29 cellular contexts compared by ENCODE assay signal in genomic region chr19:13966684-13967128, GRCh38. TPM values are rescaled to one million over a fixed set of nuclear protein-coding genes. Genes with fewer than 3 reads are reported as not detected.
"Had no signal": no experiment of that assay in that cellular context is flagged by ENCODE, and none has a peak within 500 bp of the region (broad histone marks: within the 10 kb centered on the region; RNA-seq: fewer than 3 reads in every experiment).

No MANE protein-coding gene starts in this region.

- DNase-seq: activated B cell treated with CpG ODN at 0.5 μM for 24 hours; activated CD4-positive, alpha-beta memory T cell treated with anti-CD3 and anti-CD28 coated beads for 36 hours; activated CD4-positive, alpha-beta T cell treated with anti-CD3 and anti-CD28 coated beads for 48 hours; activated CD4-positive, alpha-beta T cell treated with anti-CD3 and anti-CD28 coated beads, Interleukin-2, amount 50 U/mL, for 1 hour; activated CD8-positive, alpha-beta memory T cell treated with anti-CD3 and anti-CD28 coated beads for 24 hours; activated effector memory CD4-positive, alpha-beta T cell treated with Interleukin-2 at 50 U/mL for 16 hours; activated gamma-delta T cell treated with Interleukin-2 at 50 U/mL for 16 hours; activated naive CD4-positive, alpha-beta T cell treated with anti-CD3 and anti-CD28 coated beads, Interleukin-2, amount 50 U/mL, for 16 hours; activated naive CD4-positive, alpha-beta T cell treated with Interleukin-2 at 50 U/mL for 16 hours; activated T-cell treated with anti-CD3 and anti-CD28 coated beads, Interleukin-2, amount 50 U/mL, for 4 hours; amniotic stem cell; anterior cingulate cortex; brain microvascular endothelial cell; dorsolateral prefrontal cortex; effector memory CD4-positive, alpha-beta T cell; erythroblast; foreskin keratinocyte; gastrocnemius medialis; glutamatergic neuron; T-helper 1 cell; T-helper 17 cell; T1000; WERI-Rb-1 had no signal

- FAIRE-seq: astrocyte, bronchial epithelial cell had no signal

- H3K9me3 ChIP-seq: esophagus muscularis mucosa, gastrocnemius medialis had no signal

- H3K4me1 ChIP-seq: foreskin keratinocyte, gastrocnemius medialis had no signal

- ATAC-seq: activated CD4-positive, CD25-positive, alpha-beta regulatory T cell treated with anti-CD3 and anti-CD28 coated beads, Interleukin-2, amount 50 U/mL, for 24 hours; activated T-cell treated with anti-CD3 and anti-CD28 coated beads, Interleukin-2, amount 50 U/mL, for 4 hours; activated T-helper 17 cell treated with anti-CD3 and anti-CD28 coated beads, Interleukin-2, amount 50 U/mL, for 72 hours; foreskin keratinocyte; gastrocnemius medialis; T-helper 17 cell had no signal

- H3K27me3 ChIP-seq: brain microvascular endothelial cell, dorsolateral prefrontal cortex, esophagus muscularis mucosa, foreskin keratinocyte, gastrocnemius medialis had no signal

- H3K27ac ChIP-seq: brain microvascular endothelial cell, coronary artery, dorsolateral prefrontal cortex, esophagus muscularis mucosa, foreskin keratinocyte, gastrocnemius medialis, WERI-Rb-1 had no signal

- H3K4me3 ChIP-seq: coronary artery, dorsolateral prefrontal cortex, esophagus muscularis mucosa, gastrocnemius medialis had no signal

RNA-seq across cellular contexts. Expression of gene PODNL1, which starts 28.5 kb away (rescaled TPM):
- total RNA-seq: activated B cell treated with CpG ODN at 0.5 μM for 24 hours, bronchial epithelial cell had no signal
